1 cellular context compared by ENCODE assay signal in genomic region chr10:102066421-102067068, GRCh38.
TF ChIP-seq lines count a peak whose summit lies in the region.

No MANE protein-coding gene starts in this region.

TF ChIP-seq in GM23338, 12 proteins besides CTCF, POLR2A, EP300 and RAD21 (continued from another document):
- TF ChIP-seq ETS1 (IDR thresholded peaks at IDR 0.05), result no peak
- no peak for TF ChIP-seq REST (IDR thresholded peaks at IDR 0.05; ENCODE audit: unreplicated experiment)
